9 cellular contexts compared by ENCODE assay signal in genomic region chr13:42970824-42971669, GRCh38. TPM values are rescaled to one million over a fixed set of nuclear protein-coding genes. Genes with fewer than 3 reads are reported as not detected.
DNase-seq lines count a peak whose midpoint lies in the region; ATAC-seq and TF ChIP-seq lines count a peak whose summit lies in the region.
"Had no signal": no experiment of that assay in that cellular context is flagged by ENCODE, and none has a peak within 500 bp of the region (broad histone marks: within the 10 kb centered on the region; RNA-seq: fewer than 3 reads in every experiment).

No MANE protein-coding gene starts in this region.

- no peak overlapping the region for H3K4me3 ChIP-seq in GM23248
- H3K4me3 ChIP-seq: BLaER1 had no signal

- no peaks in the 10 kb centered on the region for H3K9me2 ChIP-seq in GM23248 (ENCODE audit: insufficient read depth)

- H3K4me2 ChIP-seq in GM23248 (ENCODE audit: unreplicated experiment), result peak overlapping the region; percentile 15
- H3K4me2 ChIP-seq: BLaER1 had no signal

- no peaks in the 10 kb centered on the region for H4K20me1 ChIP-seq in GM23248 (ENCODE audit: insufficient read depth)
- H4K20me1 ChIP-seq: BLaER1 had no signal

- DNase-seq in DMS 273 (lab: John Stamatoyannopoulos, UW; ENCODE audit: unreplicated experiment) (peak; percentile 68), DMS 273 treated with DMSO at 0.1 percent for 48 hours (lab: John Stamatoyannopoulos, UW) (no peak), GM23248 (peak; percentile 66), NAMALWA (ENCODE audit: low spot score) (peak; percentile 84), natural killer cell (no peak)
- peak; percentile 36 to 46 for DNase-seq in activated CD4-positive, alpha-beta T cell treated with anti-CD3 and anti-CD28 coated beads for 4 hours

- H3K4me1 ChIP-seq in GM23248 (ENCODE audit: insufficient read depth), result peaks cover 20% of the 10 kb centered on the region
- H3K4me1 ChIP-seq: BLaER1 had no signal

- peak; percentile 88 for TF ChIP-seq CTCF in natural killer cell (IDR thresholded peaks at IDR 0.05)

- H3K79me2 ChIP-seq in GM23248 (ENCODE audit: insufficient read depth), result no peaks in the 10 kb centered on the region

- no peaks in the 10 kb centered on the region for H3K27me3 ChIP-seq in GM23248 (replicated peaks; ENCODE audit: insufficient read depth)
- H3K27me3 ChIP-seq: BLaER1 had no signal

- no peaks in the 10 kb centered on the region for H3K27me3 Mint-ChIP-seq in natural killer cell (ENCODE audit: low read depth in 2 of 2)

- ATAC-seq in esophagus mucosa (peak; percentile 62), natural killer cell (peak; percentile 83 to 84 (median 84)), HG02938 (IDR thresholded peaks at IDR 0.05; ENCODE audit: unreplicated experiment) (no peak)

- H2AFZ ChIP-seq in GM23248, result no peak overlapping the region

- no peaks in the 10 kb centered on the region for H3K36me3 ChIP-seq in GM23248 (ENCODE audit: low read depth)
- H3K36me3 ChIP-seq: BLaER1 had no signal

- no peak overlapping the region for H3K4me3 Mint-ChIP-seq in natural killer cell

- 48 to 49% methylated on average over 6 of the region's 6 CpGs for WGBS in GM23248 (ENCODE audit: low coverage in 1 of 2, low lambda C conversion rate in 2 of 2, missing lambda C conversion rate in 2 of 2), 2 experiments

- H3K4me1 Mint-ChIP-seq in natural killer cell, result peaks cover 21 to 32% of the 10 kb centered on the region in 2 donors

- peak overlapping the region in 1 of 2 donors; percentile 13 for H3K27ac Mint-ChIP-seq in natural killer cell

- H3K27ac ChIP-seq in GM23248, result peak overlapping the region; percentile 39
- H3K27ac ChIP-seq: BLaER1 had no signal

- no peak overlapping the region for H3K9ac ChIP-seq in GM23248
- H3K9ac ChIP-seq: BLaER1 had no signal

- intact Hi-C loops in natural killer cell (cut with micrococcal nuclease), result loop anchor here (5.0 kb wide), 2 partner anchors 116 to 901 kb away; no protein-coding TSS in a partner anchor

- in situ Hi-C loops in GM23248 (cut with MboI), result no loop called here

- no peaks in the 10 kb centered on the region for H3K36me3 Mint-ChIP-seq in natural killer cell

- no peaks in the 10 kb centered on the region for H3K9me3 Mint-ChIP-seq in natural killer cell

- H3K9me3 ChIP-seq in GM23248 (ENCODE audit: low read depth), result no peaks in the 10 kb centered on the region
- H3K9me3 ChIP-seq: BLaER1 had no signal

- H3F3A ChIP-seq in GM23248 (ENCODE audit: insufficient read depth), result 0 out of 2 replicates have a peak, but pooled peaks cover 5% of the 10 kb centered on the region

RNA-seq across cellular contexts. Expression of gene EPSTI1, which starts 21.0 kb away (rescaled TPM):
- 1.5 and 9.4 TPM in 2 replicates for total RNA-seq in GM23248 (2014; rRNA removed; shearing (Covaris generic))
- polyA plus RNA-seq in GM23248 (2016; fragmentation: Nextera tagmentation; extraction: Ambion mirVana), result 2.5 and 3.4 TPM in 2 replicates
- 3.4 TPM for total RNA-seq in esophagus mucosa
- 10 to 100 TPM; 23.4 to 57.4 (median 34.4) TPM for total RNA-seq in natural killer cell

RNA-seq across cellular contexts. Expression of gene DNAJC15, which starts 52.3 kb away (rescaled TPM):
- 9.2 and 25.9 TPM in 2 replicates for total RNA-seq in GM23248 (2014; rRNA removed; shearing (Covaris generic))
- 70.5 and 71.1 TPM in 2 replicates for polyA plus RNA-seq in GM23248 (2016; fragmentation: Nextera tagmentation; extraction: Ambion mirVana)
- total RNA-seq in esophagus mucosa (4.9 TPM), natural killer cell (1 to 10 TPM; 7.7 to 10.0 (median 8.3) TPM)

Comparison
In these comparisons a context has a peak if more than half of its experiments do, and no peak if none do; other contexts are left out.
1. DNase-seq: peak in DMS 273 (single experiment), GM23248 (single experiment), NAMALWA (single experiment) and activated CD4-positive, alpha-beta T cell treated with anti-CD3 and anti-CD28 coated beads for 4 hours (2 of 2); none in DMS 273 treated with DMSO at 0.1 percent for 48 hours (single experiment) and natural killer cell (single experiment).